ENCODE assay signal across 7 cellular contexts in genomic region chrX:48555731-48556310, GRCh38. TPM values are rescaled to one million over a fixed set of nuclear protein-coding genes. Genes with fewer than 3 reads are reported as not detected.
DNase-seq lines count a peak whose midpoint lies in the region; ATAC-seq, FAIRE-seq and TF ChIP-seq lines count a peak whose summit lies in the region.
"Not testable (repeated sequence)": the region's sequence is repeated elsewhere in the genome, so short reads cannot be mapped to it uniquely, and the experiment has no call there.

No MANE protein-coding gene starts in this region.

- not testable (repeated sequence) for DNase-seq in activated naive CD4-positive, alpha-beta T cell treated with anti-CD3 and anti-CD28 coated beads for 36 hours; astrocyte (ENCODE audit: low read depth); right atrium auricular region (ENCODE audit: low spot score); mesothelial cell of epicardium (ENCODE audit: low spot score in 2 of 2, unreplicated experiment in 2 of 2); neural crest cell (ENCODE audit: low read depth, low spot score); stimulated activated effector memory CD8-positive, alpha-beta T cell treated with anti-CD3 and anti-CD28 coated beads, Interleukin-12 subunit alpha, Interleukin-12 subunit beta, amount 100 ng/mL, for 72 hours (ENCODE audit: low spot score in 2 of 2)
- DNase-seq in cardiac muscle cell (ENCODE audit: low read depth in 1 of 2, low spot score in 1 of 2): peak; percentile 36 to 50

- not testable (repeated sequence) for TF ChIP-seq CTCF in astrocyte (IDR thresholded peaks at IDR 0.05; ENCODE audit: insufficient read depth, low read depth, low read length); cardiac muscle cell (IDR thresholded peaks at IDR 0.05; ENCODE audit: low read depth, low read length); right atrium auricular region (IDR thresholded peaks at IDR 0.05); mesothelial cell of epicardium (IDR thresholded peaks at IDR 0.05; ENCODE audit: unreplicated experiment); neural crest cell (conservative IDR thresholded peaks at IDR 0.05)

- not testable (repeated sequence) for H2AFZ ChIP-seq in astrocyte (ENCODE audit: low read depth, low read length)

- not testable (repeated sequence) for H3K4me3 ChIP-seq in astrocyte (ENCODE audit: insufficient read depth, low read depth, low read length); cardiac muscle cell; right atrium auricular region

- not testable (repeated sequence) for H3K36me3 ChIP-seq in astrocyte (ENCODE audit: insufficient read depth, low read length); cardiac muscle cell
- H3K36me3 ChIP-seq in right atrium auricular region: peaks cover 26% of the 10 kb centered on the region

- intact Hi-C loops in activated naive CD4-positive, alpha-beta T cell treated with anti-CD3 and anti-CD28 coated beads for 36 hours (cut with micrococcal nuclease): not testable (repeated sequence)

- H3K9me3 Mint-ChIP-seq in activated naive CD4-positive, alpha-beta T cell treated with anti-CD3 and anti-CD28 coated beads for 36 hours; astrocyte (ENCODE audit: unreplicated experiment); neural crest cell; stimulated activated effector memory CD8-positive, alpha-beta T cell treated with anti-CD3 and anti-CD28 coated beads, Interleukin-12 subunit alpha, Interleukin-12 subunit beta, amount 100 ng/mL, for 72 hours: not testable (repeated sequence)
- peaks cover 10% of the 10 kb centered on the region for H3K9me3 Mint-ChIP-seq in mesothelial cell of epicardium

- H3K4me3 Mint-ChIP-seq in activated naive CD4-positive, alpha-beta T cell treated with anti-CD3 and anti-CD28 coated beads for 36 hours; mesothelial cell of epicardium; neural crest cell; stimulated activated effector memory CD8-positive, alpha-beta T cell treated with anti-CD3 and anti-CD28 coated beads, Interleukin-12 subunit alpha, Interleukin-12 subunit beta, amount 100 ng/mL, for 72 hours: not testable (repeated sequence)
- H3K4me3 Mint-ChIP-seq in astrocyte (ENCODE audit: unreplicated experiment): peak overlapping the region; percentile 1

- not testable (repeated sequence) for H3K4me1 Mint-ChIP-seq in activated naive CD4-positive, alpha-beta T cell treated with anti-CD3 and anti-CD28 coated beads for 36 hours (ENCODE audit: low read depth); astrocyte (ENCODE audit: low read depth, unreplicated experiment); mesothelial cell of epicardium; neural crest cell; stimulated activated effector memory CD8-positive, alpha-beta T cell treated with anti-CD3 and anti-CD28 coated beads, Interleukin-12 subunit alpha, Interleukin-12 subunit beta, amount 100 ng/mL, for 72 hours

- not testable (repeated sequence) for H4K20me1 ChIP-seq in astrocyte (ENCODE audit: insufficient read depth, low read length)

- CTCF ChIA-PET in activated naive CD4-positive, alpha-beta T cell treated with anti-CD3 and anti-CD28 coated beads for 36 hours (lab: Charles Lee): not testable (repeated sequence)

- not testable (repeated sequence) for H3K9ac ChIP-seq in astrocyte (ENCODE audit: low read length)

- FAIRE-seq in astrocyte (lab: Jason Lieb, UNC): peak; percentile 17

- not testable (repeated sequence) for H3K27me3 ChIP-seq in astrocyte (ENCODE audit: insufficient read depth, low read length); cardiac muscle cell; right atrium auricular region

- not testable (repeated sequence) for H3K79me2 ChIP-seq in astrocyte (ENCODE audit: insufficient read depth, low read length)

- H3K4me2 ChIP-seq in astrocyte (ENCODE audit: low read length): not testable (repeated sequence)

- not testable (repeated sequence) for H3K4me1 ChIP-seq in astrocyte (ENCODE audit: insufficient read depth, low read length); cardiac muscle cell (ENCODE audit: low read depth); right atrium auricular region

- H3K27ac ChIP-seq in astrocyte (ENCODE audit: low read depth, low read length): not testable (repeated sequence)
- H3K27ac ChIP-seq in cardiac muscle cell (peak overlapping the region; percentile 98), right atrium auricular region (peak overlapping the region; percentile 41 to 73)

- peaks cover 11% of the 10 kb centered on the region for H3K36me3 Mint-ChIP-seq in activated naive CD4-positive, alpha-beta T cell treated with anti-CD3 and anti-CD28 coated beads for 36 hours (ENCODE audit: low read depth)
- not testable (repeated sequence) for H3K36me3 Mint-ChIP-seq in astrocyte (ENCODE audit: low read depth, unreplicated experiment); neural crest cell (ENCODE audit: low read depth)
- H3K36me3 Mint-ChIP-seq in mesothelial cell of epicardium: peaks cover 20% of the 10 kb centered on the region
- peaks cover 94% of the 10 kb centered on the region for H3K36me3 Mint-ChIP-seq in stimulated activated effector memory CD8-positive, alpha-beta T cell treated with anti-CD3 and anti-CD28 coated beads, Interleukin-12 subunit alpha, Interleukin-12 subunit beta, amount 100 ng/mL, for 72 hours

- not testable (repeated sequence) for H3K9me3 ChIP-seq in astrocyte (ENCODE audit: insufficient read depth, low read depth, low read length); cardiac muscle cell (ENCODE audit: low read depth); right atrium auricular region

- H3K27ac Mint-ChIP-seq in activated naive CD4-positive, alpha-beta T cell treated with anti-CD3 and anti-CD28 coated beads for 36 hours: peak overlapping the region; percentile 24
- H3K27ac Mint-ChIP-seq in astrocyte (ENCODE audit: unreplicated experiment): not testable (repeated sequence)
- peak overlapping the region; percentile 89 for H3K27ac Mint-ChIP-seq in mesothelial cell of epicardium
- peak overlapping the region; percentile 19 for H3K27ac Mint-ChIP-seq in neural crest cell (ENCODE audit: unreplicated experiment)
- peak overlapping the region; percentile 1 for H3K27ac Mint-ChIP-seq in stimulated activated effector memory CD8-positive, alpha-beta T cell treated with anti-CD3 and anti-CD28 coated beads, Interleukin-12 subunit alpha, Interleukin-12 subunit beta, amount 100 ng/mL, for 72 hours

- H3K27me3 Mint-ChIP-seq in activated naive CD4-positive, alpha-beta T cell treated with anti-CD3 and anti-CD28 coated beads for 36 hours (ENCODE audit: low read depth); astrocyte (ENCODE audit: low read depth, unreplicated experiment); mesothelial cell of epicardium (ENCODE audit: low read depth); neural crest cell (ENCODE audit: low read depth): not testable (repeated sequence)

- not testable (repeated sequence) for ATAC-seq in stimulated activated effector memory CD8-positive, alpha-beta T cell treated with anti-CD3 and anti-CD28 coated beads, Interleukin-12 subunit alpha, Interleukin-12 subunit beta, amount 100 ng/mL, for 72 hours

RNA-seq across cellular contexts. Expression of gene TBC1D25, which starts 16.3 kb away (rescaled TPM):
- 10 to 100 TPM; 10.6 to 11.1 TPM for total RNA-seq in activated naive CD4-positive, alpha-beta T cell treated with anti-CD3 and anti-CD28 coated beads for 36 hours
- total RNA-seq in astrocyte (13.1 and 13.6 TPM in 2 replicates), cardiac muscle cell (11.0 and 17.5 TPM in 2 replicates), right atrium auricular region (10 to 100 TPM; 11.0 to 17.5 TPM), mesothelial cell of epicardium (13.9 to 15.4 TPM (median 15.3 TPM) in 3 replicates), neural crest cell (9.1 and 12.0 TPM in 2 replicates)
- 9.9 and 18.1 TPM in 2 replicates for polyA plus RNA-seq in cardiac muscle cell

RNA-seq across cellular contexts. Expression of gene RBM3, which starts 18.5 kb away (rescaled TPM):
- 100 to 1,000 TPM; 139 to 143 TPM for total RNA-seq in activated naive CD4-positive, alpha-beta T cell treated with anti-CD3 and anti-CD28 coated beads for 36 hours
- total RNA-seq in astrocyte: 264 and 265 TPM in 2 replicates
- total RNA-seq in cardiac muscle cell: 47.8 and 70.8 TPM in 2 replicates
- 45.2 and 65.7 TPM in 2 replicates for polyA plus RNA-seq in cardiac muscle cell
- total RNA-seq in right atrium auricular region: 10 to 100 TPM; 62.1 to 90.4 TPM
- 208 to 215 TPM (median 209 TPM) in 3 replicates for total RNA-seq in mesothelial cell of epicardium
- 248 and 261 TPM in 2 replicates for total RNA-seq in neural crest cell

RNA-seq across cellular contexts. Expression of gene EBP, which starts 34.2 kb away (rescaled TPM):
- 100 to 1,000 TPM; 118 to 123 TPM for total RNA-seq in activated naive CD4-positive, alpha-beta T cell treated with anti-CD3 and anti-CD28 coated beads for 36 hours
- total RNA-seq in astrocyte (50.0 and 66.0 TPM in 2 replicates), cardiac muscle cell (74.5 and 141 TPM in 2 replicates), right atrium auricular region (10 to 100 TPM; 49.3 to 73.7 TPM), mesothelial cell of epicardium (48.9 to 52.2 TPM (median 50.2 TPM) in 3 replicates), neural crest cell (155 and 168 TPM in 2 replicates)
- polyA plus RNA-seq in cardiac muscle cell: 100 and 159 TPM in 2 replicates

RNA-seq across cellular contexts. Expression of gene WDR13, which starts 41.5 kb away (rescaled TPM):
- total RNA-seq in activated naive CD4-positive, alpha-beta T cell treated with anti-CD3 and anti-CD28 coated beads for 36 hours: 10 to 100 TPM; 37.0 to 40.1 TPM
- total RNA-seq in astrocyte: 63.4 and 65.4 TPM in 2 replicates
- total RNA-seq in cardiac muscle cell: 151 and 205 TPM in 2 replicates
- 150 and 168 TPM in 2 replicates for polyA plus RNA-seq in cardiac muscle cell
- total RNA-seq in right atrium auricular region: 100 to 1,000 TPM; 208 to 214 TPM
- total RNA-seq in mesothelial cell of epicardium: 85.8 to 98.6 TPM (median 88.8 TPM) in 3 replicates
- total RNA-seq in neural crest cell: 68.8 and 75.3 TPM in 2 replicates

RNA-seq across cellular contexts. Expression of gene PORCN, which starts 47.0 kb away (rescaled TPM):
- 1 to 10 TPM; 5.2 to 5.6 TPM for total RNA-seq in activated naive CD4-positive, alpha-beta T cell treated with anti-CD3 and anti-CD28 coated beads for 36 hours
- total RNA-seq in astrocyte (30.3 and 30.5 TPM in 2 replicates), cardiac muscle cell (24.2 and 29.2 TPM in 2 replicates), right atrium auricular region (10 to 100 TPM; 23.0 to 43.0 TPM), mesothelial cell of epicardium (9.7 to 11.0 TPM (median 10.1 TPM) in 3 replicates), neural crest cell (13.0 and 14.2 TPM in 2 replicates)
- 13.3 and 20.1 TPM in 2 replicates for polyA plus RNA-seq in cardiac muscle cell
